8 cellular contexts compared by ENCODE assay signal in genomic region chr6:130322673-130323268, GRCh38. TPM values are rescaled to one million over a fixed set of nuclear protein-coding genes. Genes with fewer than 3 reads are reported as not detected.
DNase-seq lines count a peak whose midpoint lies in the region; ATAC-seq lines count a peak whose summit lies in the region.

No MANE protein-coding gene starts in this region.

- no peaks in the 10 kb centered on the region for H3K9me3 Mint-ChIP-seq in activated T-helper 2 cell treated with anti-CD3 and anti-CD28 coated beads, Interferon-gamma antibody, Interleukin-2, Interleukin-4, amounts not matched to agents 10 μg/mL and 5 μg/mL and 100 μg/mL, durations not matched to agents 14 hours and 24 hours and 36 hours

- H3K27ac Mint-ChIP-seq in activated T-helper 2 cell treated with anti-CD3 and anti-CD28 coated beads, Interferon-gamma antibody, Interleukin-2, Interleukin-4, amounts not matched to agents 10 μg/mL and 5 μg/mL and 100 μg/mL, durations not matched to agents 14 hours and 24 hours and 36 hours: no peak overlapping the region

- intact Hi-C loops in activated T-helper 2 cell treated with anti-CD3 and anti-CD28 coated beads, Interferon-gamma antibody, Interleukin-2, Interleukin-4, amounts not matched to agents 10 μg/mL and 5 μg/mL and 100 μg/mL, durations not matched to agents 14 hours and 24 hours and 36 hours (cut with micrococcal nuclease): loop anchor here (1.0 to 2.0 kb wide), 4 partner anchors 376 to 550 kb away; no protein-coding TSS in a partner anchor

- peak; percentile 12 for DNase-seq in DMS153 (lab: John Stamatoyannopoulos, UW)
- peak; percentile 59 for DNase-seq in OCI-M2 (lab: John Stamatoyannopoulos, UW; ENCODE audit: unreplicated experiment)
- DNase-seq in activated T-helper 2 cell treated with anti-CD3 and anti-CD28 coated beads, Interferon-gamma antibody, Interleukin-2, Interleukin-4, amounts not matched to agents 10 μg/mL and 5 μg/mL and 100 μg/mL, durations not matched to agents 14 hours and 24 hours and 36 hours (ENCODE audit: low spot score): peak; percentile 15
- peak; percentile 54 for DNase-seq in glomerular endothelial cell (ENCODE audit: extremely low read depth, low read depth, low spot score)
- DNase-seq in retina: peak; percentile 50

- H3K4me3 Mint-ChIP-seq in activated T-helper 2 cell treated with anti-CD3 and anti-CD28 coated beads, Interferon-gamma antibody, Interleukin-2, Interleukin-4, amounts not matched to agents 10 μg/mL and 5 μg/mL and 100 μg/mL, durations not matched to agents 14 hours and 24 hours and 36 hours (ENCODE audit: low read depth): no peak overlapping the region

- peaks cover 2% of the 10 kb centered on the region for H3K4me1 Mint-ChIP-seq in activated T-helper 2 cell treated with anti-CD3 and anti-CD28 coated beads, Interferon-gamma antibody, Interleukin-2, Interleukin-4, amounts not matched to agents 10 μg/mL and 5 μg/mL and 100 μg/mL, durations not matched to agents 14 hours and 24 hours and 36 hours (ENCODE audit: low read depth)

- H3K36me3 Mint-ChIP-seq in activated T-helper 2 cell treated with anti-CD3 and anti-CD28 coated beads, Interferon-gamma antibody, Interleukin-2, Interleukin-4, amounts not matched to agents 10 μg/mL and 5 μg/mL and 100 μg/mL, durations not matched to agents 14 hours and 24 hours and 36 hours (ENCODE audit: low read depth): no peaks in the 10 kb centered on the region

- ATAC-seq in HG02798 (IDR thresholded peaks at IDR 0.05; ENCODE audit: poor library complexity, unreplicated experiment) (peak; percentile 63), HG03469 (IDR thresholded peaks at IDR 0.05; ENCODE audit: unreplicated experiment) (no peak), HG03439 (IDR thresholded peaks at IDR 0.05; ENCODE audit: unreplicated experiment) (no peak)

- H3K27me3 Mint-ChIP-seq in activated T-helper 2 cell treated with anti-CD3 and anti-CD28 coated beads, Interferon-gamma antibody, Interleukin-2, Interleukin-4, amounts not matched to agents 10 μg/mL and 5 μg/mL and 100 μg/mL, durations not matched to agents 14 hours and 24 hours and 36 hours (ENCODE audit: low read depth): peaks cover 22% of the 10 kb centered on the region

RNA-seq across cellular contexts. Expression of gene TMEM200A, which starts 43.0 kb away (rescaled TPM):
- 1.1 and 1.3 TPM in 2 replicates for total RNA-seq in activated T-helper 2 cell treated with anti-CD3 and anti-CD28 coated beads, Interferon-gamma antibody, Interleukin-2, Interleukin-4, amounts not matched to agents 10 μg/mL and 5 μg/mL and 100 μg/mL, durations not matched to agents 14 hours and 24 hours and 36 hours
- 9.3 and 15.9 TPM in 2 replicates for total RNA-seq in glomerular endothelial cell
